10 cellular contexts compared by ENCODE assay signal in the genomic region with DNA sequence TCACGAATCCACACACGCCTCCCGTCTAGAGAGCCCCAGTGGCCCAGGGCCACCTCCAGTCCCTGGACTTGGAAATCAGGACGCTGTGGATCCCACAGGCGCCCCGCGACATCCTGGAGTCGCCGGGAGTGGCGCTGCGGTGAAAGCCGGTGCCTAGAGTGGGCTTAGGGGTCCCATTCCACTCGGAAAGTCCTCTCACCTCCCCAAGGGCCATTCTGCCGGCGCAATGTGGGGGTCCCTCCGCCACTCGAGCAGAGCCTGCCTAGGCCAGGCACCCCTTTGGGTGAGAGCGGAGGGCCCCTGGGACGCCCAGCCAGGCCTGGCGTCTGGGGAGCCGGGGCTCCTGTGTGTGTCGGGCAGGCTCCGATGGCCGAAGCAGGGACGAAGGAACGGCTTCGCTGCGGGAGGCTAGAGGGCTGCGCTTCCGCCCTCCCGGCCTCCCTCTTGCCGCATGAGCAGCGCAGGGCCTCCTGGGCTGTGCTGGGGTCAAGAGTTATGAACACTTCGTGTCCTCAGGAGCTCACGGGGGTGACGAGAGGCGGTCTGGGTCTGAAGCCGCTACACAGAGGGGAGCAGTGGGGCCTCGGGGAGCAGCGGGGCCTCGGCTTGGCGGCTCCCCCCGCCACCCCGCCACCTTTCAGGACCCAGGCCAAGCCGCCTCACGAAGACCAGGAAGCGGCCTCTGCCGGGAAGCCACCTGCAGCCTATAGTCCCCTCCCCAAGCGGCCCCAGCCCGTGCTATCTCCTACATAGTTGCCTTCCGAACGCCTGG. TPM values are rescaled to one million over a fixed set of nuclear protein-coding genes. Genes with fewer than 3 reads are reported as not detected.
A peak's percentile ranks its signal among the peaks of the same experiment; 100 is the strongest.
DNase-seq lines count a peak whose midpoint lies in the region; ATAC-seq, FAIRE-seq and TF ChIP-seq lines count a peak whose summit lies in the region.
"Had no signal": no experiment of that assay in that cellular context is flagged by ENCODE, and none has a peak within 500 bp of the region (broad histone marks: within the 10 kb centered on the region; RNA-seq: fewer than 3 reads in every experiment).

No MANE protein-coding gene starts in this region.

- 7 to 8% methylated on average over 49 to 52 of the region's 52 CpGs for WGBS in pancreas, 2 donors
- 3 to 6% (median 4%) methylated on average over 44 to 52 of the region's 52 CpGs for WGBS in small intestine, 3 donors

- no peak for TF ChIP-seq CTCF in pancreas (IDR thresholded peaks at IDR 0.05)

- H3K4me1 ChIP-seq in pancreas = peaks cover 0 to 9% (median 8%) of the 10 kb centered on the region in 3 donors
- H3K4me1 ChIP-seq in small intestine (ENCODE audit: control insufficient read depth in 2 of 2, insufficient read depth in 1 of 2, low read depth in 1 of 2, low read length in 1 of 2) = peaks cover 0 to 5% of the 10 kb centered on the region in 2 donors

- FAIRE-seq in pancreas (lab: Jason Lieb, UNC) = no peak
- FAIRE-seq in small intestine (lab: Jason Lieb, UNC) = no peak

- DNase-seq in pancreas = peak in 3 of 6 donors; percentile 15 to 75 (median 66)
- DNase-seq in small intestine = no peak
- DNase-seq in NCI-H524 (lab: John Stamatoyannopoulos, UW) = no peak
- DNase-seq in NCI-H1105 (lab: John Stamatoyannopoulos, UW) = no peak

- H3K9me3 ChIP-seq in pancreas (no peaks in the 10 kb centered on the region), small intestine (ENCODE audit: control insufficient read depth, low read depth) (no peaks in the 10 kb centered on the region)

- intact Hi-C loops in pancreas (cut with DNase I) = loop anchor here in 2 of 3 donors (10.0 kb wide), 2 partner anchors 1343 to 1353 kb away; no protein-coding TSS in a partner anchor

- ATAC-seq in GM18511 (IDR thresholded peaks at IDR 0.05; ENCODE audit: unreplicated experiment) = peak; percentile 50
- peak; percentile 58 for ATAC-seq in HG02840 (IDR thresholded peaks at IDR 0.05; ENCODE audit: low FRiP score, unreplicated experiment)
- peak; percentile 22 for ATAC-seq in esophagus mucosa
- ATAC-seq in pancreas = peak; percentile 25 to 69 (median 59)
- ATAC-seq in GM18517 (IDR thresholded peaks at IDR 0.05; ENCODE audit: unreplicated experiment) = no peak

- H3K4me3 ChIP-seq in pancreas = peak overlapping the region in 2 of 4 donors; percentile 6 to 28
- no peak overlapping the region for H3K4me3 ChIP-seq in small intestine (ENCODE audit: low read depth in 1 of 2, low read length in 2 of 2)

- H3K36me3 ChIP-seq in pancreas = no peaks in the 10 kb centered on the region
- H3K36me3 ChIP-seq in small intestine (ENCODE audit: control insufficient read depth in 2 of 2, insufficient read depth in 2 of 2, low read length in 2 of 2) = no peaks in the 10 kb centered on the region

- no peak overlapping the region for H3K27ac ChIP-seq in pancreas
- H3K27ac ChIP-seq in small intestine (ENCODE audit: low read depth in 1 of 2, low read length in 1 of 2) = no peak overlapping the region
- H3K27ac ChIP-seq: skin epidermis had no signal

- H3K27me3 ChIP-seq in pancreas (peaks cover 0 to 52% (median 9%) of the 10 kb centered on the region in 4 donors), small intestine (ENCODE audit: control insufficient read depth in 2 of 2, insufficient read depth in 2 of 2, low read length in 2 of 2) (peaks cover 0 to 44% of the 10 kb centered on the region in 2 donors)

RNA-seq across cellular contexts. Expression of a gene that starts 13.6 kb away (rescaled TPM):
- not detected for total RNA-seq in esophagus mucosa
- total RNA-seq in pancreas = not detected
- not detected for polyA plus RNA-seq in pancreas
- not detected for polyA plus RNA-seq in small intestine
- total RNA-seq: dermis microvascular lymphatic vessel endothelial cell had no signal
